Comparison of ENCODE assay signal across 2 cellular contexts in the genomic region with DNA sequence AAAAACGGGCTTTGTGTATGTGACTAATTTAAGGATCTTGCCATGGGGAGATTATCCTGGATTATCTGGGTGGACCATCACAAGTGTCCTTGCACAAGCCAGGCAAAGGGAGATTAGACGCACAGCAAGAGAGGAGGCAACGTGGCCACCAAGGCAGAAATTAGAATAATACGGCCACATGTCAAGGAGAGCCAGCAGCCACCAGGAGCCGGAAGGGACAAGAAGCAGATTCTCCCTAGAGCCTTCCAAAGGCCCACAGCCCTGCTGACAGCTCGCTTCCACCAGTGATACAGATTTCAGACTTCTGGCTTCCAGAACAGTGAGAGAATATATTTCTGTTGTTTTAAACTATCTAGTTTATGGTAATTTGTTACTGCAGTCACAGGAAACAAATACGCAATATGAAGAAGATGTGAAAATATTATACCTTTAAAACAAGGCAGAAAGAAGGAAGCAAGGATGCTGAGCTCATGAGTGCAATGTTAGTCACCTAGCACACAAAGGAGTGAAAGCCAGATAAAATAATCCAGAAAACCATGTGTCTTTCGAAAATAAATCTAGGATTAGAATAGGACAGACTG.
TF ChIP-seq lines count a peak whose summit lies in the region.

No MANE protein-coding gene starts in this region.

TF ChIP-seq in PFSK-1, 5 proteins besides CTCF, POLR2A, EP300 and RAD21:
- TF ChIP-seq POLR2AphosphoS5 (IDR thresholded peaks at IDR 0.05; ENCODE audit: low read depth, low read length) (no peak), SIN3A (IDR thresholded peaks at IDR 0.05; ENCODE audit: borderline replicate concordance, insufficient read depth, low read length) (no peak), FOXP2 (optimal IDR thresholded peaks at IDR 0.05; ENCODE audit: borderline replicate concordance, extremely low read depth, extremely low read length, insufficient read depth) (peak; percentile 10)
TF ChIP-seq in PFSK-1: peak in this region for 1.

TF ChIP-seq in endothelial cell of umbilical vein, 7 proteins besides CTCF, POLR2A, EP300 and RAD21:
- TF ChIP-seq JUN (IDR thresholded peaks at IDR 0.05; ENCODE audit: borderline replicate concordance, insufficient read depth, insufficient read length, low read depth): no peak
- TF ChIP-seq, protein P1, sequence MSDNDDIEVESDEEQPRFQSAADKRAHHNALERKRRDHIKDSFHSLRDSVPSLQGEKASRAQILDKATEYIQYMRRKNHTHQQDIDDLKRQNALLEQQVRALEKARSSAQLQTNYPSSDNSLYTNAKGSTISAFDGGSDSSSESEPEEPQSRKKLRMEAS (IDR thresholded peaks at IDR 0.05; ENCODE audit: insufficient read depth, insufficient read length): no peak
- no peak for TF ChIP-seq FOS (IDR thresholded peaks at IDR 0.05; ENCODE audit: borderline replicate concordance, insufficient read depth, low read length)
- no peak for TF ChIP-seq GATA2 (IDR thresholded peaks at IDR 0.05; ENCODE audit: insufficient read depth, insufficient read length, low read depth, low read length)
- no peak for TF ChIP-seq EZH2 (IDR thresholded peaks at IDR 0.05; ENCODE audit: borderline replicate concordance, low read depth, low read length, severe bottlenecking)
- no peak for TF ChIP-seq MYC (IDR thresholded peaks at IDR 0.05; ENCODE audit: low read depth, low read length)
